ENCODE assay signal across 9 cellular contexts in genomic region chr5:178196986-178197385, GRCh38. TPM values are rescaled to one million over a fixed set of nuclear protein-coding genes. Genes with fewer than 3 reads are reported as not detected.
DNase-seq lines count a peak whose midpoint lies in the region; ATAC-seq and TF ChIP-seq lines count a peak whose summit lies in the region.
"Had no signal": no experiment of that assay in that cellular context is flagged by ENCODE, and none has a peak within 500 bp of the region (broad histone marks: within the 10 kb centered on the region; RNA-seq: fewer than 3 reads in every experiment).

No MANE protein-coding gene starts in this region.

- peaks cover 18% of the 10 kb centered on the region for H3K4me1 ChIP-seq in foreskin keratinocyte
- no peaks in the 10 kb centered on the region for H3K4me1 ChIP-seq in stomach

- peak; percentile 64 for ATAC-seq in SK-N-SH treated with all-trans-retinoic acid at 6 μM for 48 hours
- no peak for ATAC-seq in foreskin keratinocyte
- no peak for ATAC-seq in HG03039 (IDR thresholded peaks at IDR 0.05; ENCODE audit: unreplicated experiment)
- ATAC-seq in HG02870 (IDR thresholded peaks at IDR 0.05; ENCODE audit: unreplicated experiment): no peak
- ATAC-seq in GM21576 (IDR thresholded peaks at IDR 0.05; ENCODE audit: unreplicated experiment): no peak

- intact Hi-C loops in stomach (cut with DNase I; ENCODE audit: low total_unique reads): no loop called here

- in situ Hi-C loops in GM13976 (cut with MboI; ENCODE audit: low sequenced_read_pairs, unreplicated experiment): no loop called here

- no peak overlapping the region for H3K4me3 ChIP-seq in stomach

- TF ChIP-seq CTCF in GM13976 (IDR thresholded peaks at IDR 0.05; ENCODE audit: borderline replicate concordance, control extremely low read depth, extremely low read depth, insufficient read depth, missing control alignments): peak; percentile 29
- peak; percentile 29 for TF ChIP-seq CTCF in foreskin keratinocyte (conservative IDR thresholded peaks at IDR 0.05)
- TF ChIP-seq CTCF in stomach (IDR thresholded peaks at IDR 0.05): peak in 4 of 7 experiments; percentile 3 to 41 (median 12)

- no peaks in the 10 kb centered on the region for H3K9me3 ChIP-seq in stomach

- no peak for TF ChIP-seq EP300 in stomach (IDR thresholded peaks at IDR 0.05)

- H3K27ac ChIP-seq in foreskin keratinocyte (no peak overlapping the region), stomach (no peak overlapping the region)

- DNase-seq in GM13976 (ENCODE audit: low spot score) (no peak), foreskin keratinocyte (no peak), stomach (no peak)
- DNase-seq: activated B cell treated with CpG ODN at 0.5 μM for 24 hours had no signal

- no peaks in the 10 kb centered on the region for H3K36me3 ChIP-seq in stomach

- H3K27me3 ChIP-seq in foreskin keratinocyte (peaks cover 8% of the 10 kb centered on the region), stomach (peaks cover 0 to 21% (median 0%) of the 10 kb centered on the region in 3 donors)

- no peak for TF ChIP-seq POLR2A in stomach (IDR thresholded peaks at IDR 0.05)

- WGBS in stomach, 5 donors: 73 to 86% (median 83%) methylated on average over 7 to 8 of the region's 8 CpGs

TF ChIP-seq in SK-N-SH treated with all-trans-retinoic acid at 6 μM for 48 hours, 23 proteins besides CTCF, POLR2A, EP300 and RAD21 (continues in another document):
- TF ChIP-seq, protein P1, sequence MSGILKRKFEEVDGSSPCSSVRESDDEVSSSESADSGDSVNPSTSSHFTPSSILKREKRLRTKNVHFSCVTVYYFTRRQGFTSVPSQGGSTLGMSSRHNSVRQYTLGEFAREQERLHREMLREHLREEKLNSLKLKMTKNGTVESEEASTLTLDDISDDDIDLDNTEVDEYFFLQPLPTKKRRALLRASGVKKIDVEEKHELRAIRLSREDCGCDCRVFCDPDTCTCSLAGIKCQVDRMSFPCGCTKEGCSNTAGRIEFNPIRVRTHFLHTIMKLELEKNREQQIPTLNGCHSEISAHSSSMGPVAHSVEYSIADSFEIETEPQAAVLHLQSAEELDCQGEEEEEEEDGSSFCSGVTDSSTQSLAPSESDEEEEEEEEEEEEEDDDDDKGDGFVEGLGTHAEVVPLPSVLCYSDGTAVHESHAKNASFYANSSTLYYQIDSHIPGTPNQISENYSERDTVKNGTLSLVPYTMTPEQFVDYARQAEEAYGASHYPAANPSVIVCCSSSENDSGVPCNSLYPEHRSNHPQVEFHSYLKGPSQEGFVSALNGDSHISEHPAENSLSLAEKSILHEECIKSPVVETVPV (CRISPR knock-in tag; IDR thresholded peaks at IDR 0.05): no peak
- TF ChIP-seq GLIS3 (CRISPR knock-in tag; IDR thresholded peaks at IDR 0.05): no peak
- no peak for TF ChIP-seq ZNF565 (CRISPR knock-in tag; conservative IDR thresholded peaks at IDR 0.05; ENCODE audit: low read depth)
- no peak for TF ChIP-seq TOX (CRISPR knock-in tag; IDR thresholded peaks at IDR 0.05; ENCODE audit: borderline replicate concordance)
- TF ChIP-seq CREB5 (CRISPR knock-in tag; IDR thresholded peaks at IDR 0.05; ENCODE audit: low read depth): no peak
- TF ChIP-seq PPARA (CRISPR knock-in tag; IDR thresholded peaks at IDR 0.05; ENCODE audit: borderline replicate concordance): no peak
- TF ChIP-seq, protein P2, sequence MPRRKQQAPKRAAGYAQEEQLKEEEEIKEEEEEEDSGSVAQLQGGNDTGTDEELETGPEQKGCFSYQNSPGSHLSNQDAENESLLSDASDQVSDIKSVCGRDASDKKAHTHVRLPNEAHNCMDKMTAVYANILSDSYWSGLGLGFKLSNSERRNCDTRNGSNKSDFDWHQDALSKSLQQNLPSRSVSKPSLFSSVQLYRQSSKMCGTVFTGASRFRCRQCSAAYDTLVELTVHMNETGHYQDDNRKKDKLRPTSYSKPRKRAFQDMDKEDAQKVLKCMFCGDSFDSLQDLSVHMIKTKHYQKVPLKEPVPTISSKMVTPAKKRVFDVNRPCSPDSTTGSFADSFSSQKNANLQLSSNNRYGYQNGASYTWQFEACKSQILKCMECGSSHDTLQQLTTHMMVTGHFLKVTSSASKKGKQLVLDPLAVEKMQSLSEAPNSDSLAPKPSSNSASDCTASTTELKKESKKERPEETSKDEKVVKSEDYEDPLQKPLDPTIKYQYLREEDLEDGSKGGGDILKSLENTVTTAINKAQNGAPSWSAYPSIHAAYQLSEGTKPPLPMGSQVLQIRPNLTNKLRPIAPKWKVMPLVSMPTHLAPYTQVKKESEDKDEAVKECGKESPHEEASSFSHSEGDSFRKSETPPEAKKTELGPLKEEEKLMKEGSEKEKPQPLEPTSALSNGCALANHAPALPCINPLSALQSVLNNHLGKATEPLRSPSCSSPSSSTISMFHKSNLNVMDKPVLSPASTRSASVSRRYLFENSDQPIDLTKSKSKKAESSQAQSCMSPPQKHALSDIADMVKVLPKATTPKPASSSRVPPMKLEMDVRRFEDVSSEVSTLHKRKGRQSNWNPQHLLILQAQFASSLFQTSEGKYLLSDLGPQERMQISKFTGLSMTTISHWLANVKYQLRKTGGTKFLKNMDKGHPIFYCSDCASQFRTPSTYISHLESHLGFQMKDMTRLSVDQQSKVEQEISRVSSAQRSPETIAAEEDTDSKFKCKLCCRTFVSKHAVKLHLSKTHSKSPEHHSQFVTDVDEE (CRISPR knock-in tag; IDR thresholded peaks at IDR 0.05): no peak
- no peak for TF ChIP-seq ISL1 (CRISPR knock-in tag; IDR thresholded peaks at IDR 0.05)
- TF ChIP-seq, protein P3, sequence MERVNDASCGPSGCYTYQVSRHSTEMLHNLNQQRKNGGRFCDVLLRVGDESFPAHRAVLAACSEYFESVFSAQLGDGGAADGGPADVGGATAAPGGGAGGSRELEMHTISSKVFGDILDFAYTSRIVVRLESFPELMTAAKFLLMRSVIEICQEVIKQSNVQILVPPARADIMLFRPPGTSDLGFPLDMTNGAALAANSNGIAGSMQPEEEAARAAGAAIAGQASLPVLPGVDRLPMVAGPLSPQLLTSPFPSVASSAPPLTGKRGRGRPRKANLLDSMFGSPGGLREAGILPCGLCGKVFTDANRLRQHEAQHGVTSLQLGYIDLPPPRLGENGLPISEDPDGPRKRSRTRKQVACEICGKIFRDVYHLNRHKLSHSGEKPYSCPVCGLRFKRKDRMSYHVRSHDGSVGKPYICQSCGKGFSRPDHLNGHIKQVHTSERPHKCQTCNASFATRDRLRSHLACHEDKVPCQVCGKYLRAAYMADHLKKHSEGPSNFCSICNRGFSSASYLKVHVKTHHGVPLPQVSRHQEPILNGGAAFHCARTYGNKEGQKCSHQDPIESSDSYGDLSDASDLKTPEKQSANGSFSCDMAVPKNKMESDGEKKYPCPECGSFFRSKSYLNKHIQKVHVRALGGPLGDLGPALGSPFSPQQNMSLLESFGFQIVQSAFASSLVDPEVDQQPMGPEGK (CRISPR knock-in tag; IDR thresholded peaks at IDR 0.05; ENCODE audit: borderline replicate concordance): no peak
- TF ChIP-seq, protein P4, sequence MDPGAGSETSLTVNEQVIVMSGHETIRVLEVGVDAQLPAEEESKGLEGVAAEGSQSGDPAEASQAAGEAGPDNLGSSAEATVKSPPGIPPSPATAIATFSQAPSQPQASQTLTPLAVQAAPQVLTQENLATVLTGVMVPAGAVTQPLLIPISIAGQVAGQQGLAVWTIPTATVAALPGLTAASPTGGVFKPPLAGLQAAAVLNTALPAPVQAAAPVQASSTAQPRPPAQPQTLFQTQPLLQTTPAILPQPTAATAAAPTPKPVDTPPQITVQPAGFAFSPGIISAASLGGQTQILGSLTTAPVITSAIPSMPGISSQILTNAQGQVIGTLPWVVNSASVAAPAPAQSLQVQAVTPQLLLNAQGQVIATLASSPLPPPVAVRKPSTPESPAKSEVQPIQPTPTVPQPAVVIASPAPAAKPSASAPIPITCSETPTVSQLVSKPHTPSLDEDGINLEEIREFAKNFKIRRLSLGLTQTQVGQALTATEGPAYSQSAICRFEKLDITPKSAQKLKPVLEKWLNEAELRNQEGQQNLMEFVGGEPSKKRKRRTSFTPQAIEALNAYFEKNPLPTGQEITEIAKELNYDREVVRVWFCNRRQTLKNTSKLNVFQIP (CRISPR knock-in tag; IDR thresholded peaks at IDR 0.05; ENCODE audit: borderline replicate concordance, low read depth): no peak
- no peak for TF ChIP-seq OSR1 (CRISPR knock-in tag; IDR thresholded peaks at IDR 0.05)
- TF ChIP-seq ARNTL (CRISPR knock-in tag; IDR thresholded peaks at IDR 0.05; ENCODE audit: borderline replicate concordance, low read depth): no peak
- TF ChIP-seq TCF4 (CRISPR knock-in tag; IDR thresholded peaks at IDR 0.05; ENCODE audit: borderline replicate concordance): no peak
- no peak for TF ChIP-seq ZC3H10 (CRISPR knock-in tag; IDR thresholded peaks at IDR 0.05)
- TF ChIP-seq ZNF8 (CRISPR knock-in tag; IDR thresholded peaks at IDR 0.05): no peak
- TF ChIP-seq RARB (CRISPR knock-in tag; IDR thresholded peaks at IDR 0.05): no peak
- no peak for TF ChIP-seq ZNF70 (CRISPR knock-in tag; IDR thresholded peaks at IDR 0.05)
- no peak for TF ChIP-seq ZFP30 (CRISPR knock-in tag; IDR thresholded peaks at IDR 0.05)
- TF ChIP-seq SNAI2 (CRISPR knock-in tag; IDR thresholded peaks at IDR 0.05): no peak

RNA-seq across cellular contexts. Expression of gene HNRNPAB, which starts 7.3 kb away (rescaled TPM):
- total RNA-seq in foreskin keratinocyte (140 and 167 TPM in 2 replicates), stomach (100 to 1,000 TPM in 2 of 5 donors, 10 to 100 TPM in 3; 25.1 to 327 (median 92.9) TPM)
- polyA plus RNA-seq in foreskin keratinocyte (208 and 251 TPM in 2 replicates), stomach (100 to 1,000 TPM; 115 to 139 (median 117) TPM)

RNA-seq across cellular contexts. Expression of gene GMCL2, which starts 9.8 kb away (rescaled TPM):
- total RNA-seq in foreskin keratinocyte (not detected in 2 replicates), stomach (not detected)
- polyA plus RNA-seq in foreskin keratinocyte (not detected in 2 replicates), stomach (not detected)
- total RNA-seq: activated B cell treated with CpG ODN at 0.5 μM for 24 hours, posterior vena cava had no signal

RNA-seq across cellular contexts. Expression of gene PHYKPL, which starts 35.6 kb away (rescaled TPM):
- total RNA-seq in foreskin keratinocyte: 11.4 and 14.9 TPM in 2 replicates
- polyA plus RNA-seq in foreskin keratinocyte: 8.9 and 10.9 TPM in 2 replicates
- total RNA-seq in stomach: 100 to 1,000 TPM in 2 of 5 donors, 10 to 100 TPM in 3; 32.1 to 262 (median 56.2) TPM
- 10 to 100 TPM; 22.9 to 38.3 (median 25.9) TPM for polyA plus RNA-seq in stomach

RNA-seq across cellular contexts. Expression of gene NHP2, which starts 43.3 kb away (rescaled TPM):
- total RNA-seq in foreskin keratinocyte: 187 and 215 TPM in 2 replicates
- 339 and 347 TPM in 2 replicates for polyA plus RNA-seq in foreskin keratinocyte
- total RNA-seq in stomach: 10 to 100 TPM in 4 of 5 donors, 1 to 10 TPM in 1; 4.0 to 89.3 (median 25.5) TPM
- 100 to 1,000 TPM; 149 to 182 (median 168) TPM for polyA plus RNA-seq in stomach
